8 cellular contexts compared by ENCODE assay signal in genomic region chr2:44168684-44169154, GRCh38. TPM values are rescaled to one million over a fixed set of nuclear protein-coding genes. Genes with fewer than 3 reads are reported as not detected.
DNase-seq lines count a peak whose midpoint lies in the region; ATAC-seq and TF ChIP-seq lines count a peak whose summit lies in the region.

Gene PPM1B (plus strand): TSS chr2:44168875. CDS start chr2:44201200, 32,325 bp downstream.

- intact Hi-C loops in breast epithelium (cut with DNase I; ENCODE audit: low total_unique reads): no loop called here
- intact Hi-C loops in right lobe of liver (cut with DNase I): no loop called here

- TF ChIP-seq CTCF in breast epithelium (IDR thresholded peaks at IDR 0.05) (no peak), right lobe of liver (IDR thresholded peaks at IDR 0.05) (no peak)

- H3K36me3 ChIP-seq in breast epithelium (no peaks in the 10 kb centered on the region), right lobe of liver (no peaks in the 10 kb centered on the region)

- H3K4me3 ChIP-seq in breast epithelium (peak within 1 kb of the TSS; percentile 94 to 100 (median 96)), right lobe of liver (peak within 1 kb of the TSS; percentile 90 to 94 (median 92))

- no peaks in the 10 kb centered on the region for H3K9me3 ChIP-seq in breast epithelium
- no peaks in the 10 kb centered on the region for H3K9me3 ChIP-seq in right lobe of liver

- no peaks in the 10 kb centered on the region for H3K4me1 ChIP-seq in breast epithelium
- H3K4me1 ChIP-seq in right lobe of liver: peaks cover 0 to 18% (median 6%) of the 10 kb centered on the region in 4 donors

- TF ChIP-seq POLR2A in GM19099 (IDR thresholded peaks at IDR 0.05; ENCODE audit: extremely low read depth, insufficient read length, low read depth) (peak; percentile 96), breast epithelium (IDR thresholded peaks at IDR 0.05) (peak; percentile 96), right lobe of liver (IDR thresholded peaks at IDR 0.05) (peak; percentile 98)

- no peaks in the 10 kb centered on the region for H3K27me3 ChIP-seq in breast epithelium
- no peaks in the 10 kb centered on the region for H3K27me3 ChIP-seq in right lobe of liver

- ATAC-seq in HG03135 (IDR thresholded peaks at IDR 0.05; ENCODE audit: unreplicated experiment): peak; percentile 71
- ATAC-seq in right lobe of liver: peak; percentile 81 to 91 (median 84)

- peak within 1 kb of the TSS; percentile 96 to 99 for H3K27ac ChIP-seq in breast epithelium
- peak within 1 kb of the TSS; percentile 93 to 96 (median 94) for H3K27ac ChIP-seq in right lobe of liver

- peak; percentile 100 for DNase-seq in UCSD-AML1 (lab: John Stamatoyannopoulos, UW; ENCODE audit: unreplicated experiment)
- DNase-seq in breast epithelium (ENCODE audit: low spot score in 2 of 2): peak in 1 of 2 donors; percentile 99
- DNase-seq in right lobe of liver: peak in 2 of 3 donors; percentile 100
- peak; percentile 98 to 99 (median 99) for DNase-seq in stimulated activated CD4-positive, alpha-beta T cell treated with anti-CD3 and anti-CD28 coated beads, TNF-alpha, amount 100 ng/mL, for 1 hour (ENCODE audit: low read depth in 3 of 3, low spot score in 1 of 3)
- DNase-seq in NCI-H446 treated with DMSO at 0.1 percent for 48 hours (lab: John Stamatoyannopoulos, UW): no peak
- no peak for DNase-seq in AG20443 (ENCODE audit: low spot score)

- WGBS in right lobe of liver (ENCODE audit: insufficient coverage, low coverage, low lambda C conversion rate, missing lambda C conversion rate): 2% methylated on average over 29 of the region's 49 CpGs

RNA-seq across cellular contexts. Expression of gene PPM1B, which starts in this region (rescaled TPM):
- total RNA-seq in breast epithelium (10 to 100 TPM; 37.7 to 95.9 (median 59.7) TPM), right lobe of liver (10 to 100 TPM; 20.4 to 43.3 (median 27.8) TPM)

Comparison
In these comparisons a context has a peak if more than half of its experiments do, and no peak if none do; other contexts are left out.
1. DNase-seq: peak in UCSD-AML1 (single experiment), right lobe of liver (2 of 3) and stimulated activated CD4-positive, alpha-beta T cell treated with anti-CD3 and anti-CD28 coated beads, TNF-alpha, amount 100 ng/mL, for 1 hour (3 of 3); none in NCI-H446 treated with DMSO at 0.1 percent for 48 hours (single experiment) and AG20443 (single experiment).
2. Peak in every context shown above with its lines, with median percentiles within 50 percentile points of each other: POLR2A ChIP-seq.